In the genomic region with DNA sequence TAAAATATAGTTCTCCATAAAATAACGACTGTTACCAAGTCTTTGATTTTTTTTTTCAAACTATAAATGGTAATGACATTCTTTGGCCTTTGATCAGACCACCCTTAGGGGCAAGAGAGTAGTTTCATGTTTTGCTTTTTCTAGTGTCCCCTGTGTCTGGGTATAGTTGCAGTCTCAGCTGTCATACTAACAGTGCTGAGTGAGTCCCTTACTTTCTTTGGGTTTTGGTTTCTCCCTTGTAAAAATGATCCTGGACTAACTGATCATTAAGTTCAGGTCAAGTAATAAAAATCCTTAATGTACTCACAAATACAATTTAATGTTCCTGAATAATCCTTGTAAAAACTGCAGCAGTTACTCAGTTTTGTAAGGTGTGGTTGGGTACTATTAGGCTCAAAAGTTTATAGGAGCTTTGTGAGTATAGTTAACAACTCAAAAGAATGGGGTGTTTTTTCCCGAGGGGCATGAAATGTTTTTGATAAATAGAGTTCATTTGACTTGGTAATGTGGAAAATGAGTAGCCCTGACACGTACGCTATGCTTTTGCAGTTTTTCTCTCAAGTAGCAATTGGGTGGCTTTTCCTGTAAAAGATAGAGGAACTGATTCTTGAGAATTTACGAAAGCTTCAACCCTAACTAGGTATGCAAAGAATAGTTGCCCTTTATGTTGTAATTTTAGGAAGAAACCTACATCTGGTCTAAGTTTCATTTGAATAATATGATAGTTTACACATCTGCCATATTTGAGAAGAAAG, we compare ENCODE assay signal across 9 cellular contexts. TPM values are rescaled to one million over a fixed set of nuclear protein-coding genes. Genes with fewer than 3 reads are reported as not detected.
DNase-seq lines count a peak whose midpoint lies in the region; ATAC-seq and TF ChIP-seq lines count a peak whose summit lies in the region.
"Had no signal": no experiment of that assay in that cellular context is flagged by ENCODE, and none has a peak within 500 bp of the region (broad histone marks: within the 10 kb centered on the region; RNA-seq: fewer than 3 reads in every experiment).

No MANE protein-coding gene starts in this region.

- peak; percentile 48 for ATAC-seq in GM18907 (IDR thresholded peaks at IDR 0.05; ENCODE audit: unreplicated experiment)
- peak; percentile 45 for ATAC-seq in HG02970 (IDR thresholded peaks at IDR 0.05; ENCODE audit: low FRiP score, unreplicated experiment)
- ATAC-seq in psoas muscle: no peak
- no peak for ATAC-seq in HG03039 (IDR thresholded peaks at IDR 0.05; ENCODE audit: unreplicated experiment)

- WGBS in psoas muscle, 3 donors: 62 to 78% (median 70%) methylated on average over 5 of the region's 5 CpGs

- H3K27ac ChIP-seq in psoas muscle: peak overlapping the region; percentile 77
- H3K27ac ChIP-seq: testis had no signal

- H3K4me3 ChIP-seq in psoas muscle: no peak overlapping the region
- H3K4me3 ChIP-seq: testis had no signal

- peak; percentile 45 for DNase-seq in SKM-1 treated with dmso at 0.1 percent for 144 hours (lab: John Stamatoyannopoulos, UW; ENCODE audit: unreplicated experiment)
- no peak for DNase-seq in psoas muscle
- no peak for DNase-seq in GM03348 (ENCODE audit: low spot score)
- no peak for DNase-seq in DMS114 treated with DMSO at 0.1 percent for 48 hours (lab: John Stamatoyannopoulos, UW; ENCODE audit: unreplicated experiment)
- no peak for DNase-seq in HuH-7 (ENCODE audit: low spot score)
- DNase-seq: testis had no signal

- TF ChIP-seq CTCF in psoas muscle (IDR thresholded peaks at IDR 0.05): no peak

- peaks cover 96% of the 10 kb centered on the region for H3K4me1 ChIP-seq in psoas muscle

- no peaks in the 10 kb centered on the region for H3K9me3 ChIP-seq in psoas muscle
- H3K9me3 ChIP-seq: testis had no signal

- peaks cover 0 to 5% of the 10 kb centered on the region in 2 donors for H3K36me3 ChIP-seq in psoas muscle (ENCODE audit: insufficient read depth in 1 of 2, low read depth in 1 of 2)

- intact Hi-C loops in psoas muscle (cut with DNase I): loop anchor here in 1 of 2 donors (5.0 kb wide), 1 partner anchor 51 kb away; no protein-coding TSS in a partner anchor

- no peaks in the 10 kb centered on the region for H3K27me3 ChIP-seq in psoas muscle (ENCODE audit: insufficient read depth in 3 of 3, low read length in 2 of 3)
- H3K27me3 ChIP-seq: testis had no signal

RNA-seq across cellular contexts. Expression of a gene that starts 6.2 kb away (rescaled TPM):
- 100 to 1,000 TPM in 1 of 4 donors, 10 to 100 TPM in 3; 29.7 to 112 (median 56.3) TPM for total RNA-seq in psoas muscle
- 100 to 1,000 TPM in 1 of 3 donors, 10 to 100 TPM in 2; 28.7 to 107 (median 46.1) TPM for polyA plus RNA-seq in psoas muscle

Comparison
In these comparisons a context has a peak if more than half of its experiments do, and no peak if none do; other contexts are left out.
1. ATAC-seq: peak in GM18907 (single experiment) and HG02970 (single experiment); none in psoas muscle (0 of 4) and HG03039 (single experiment).